ENCODE assay signal across 14 cellular contexts in the genomic region with DNA sequence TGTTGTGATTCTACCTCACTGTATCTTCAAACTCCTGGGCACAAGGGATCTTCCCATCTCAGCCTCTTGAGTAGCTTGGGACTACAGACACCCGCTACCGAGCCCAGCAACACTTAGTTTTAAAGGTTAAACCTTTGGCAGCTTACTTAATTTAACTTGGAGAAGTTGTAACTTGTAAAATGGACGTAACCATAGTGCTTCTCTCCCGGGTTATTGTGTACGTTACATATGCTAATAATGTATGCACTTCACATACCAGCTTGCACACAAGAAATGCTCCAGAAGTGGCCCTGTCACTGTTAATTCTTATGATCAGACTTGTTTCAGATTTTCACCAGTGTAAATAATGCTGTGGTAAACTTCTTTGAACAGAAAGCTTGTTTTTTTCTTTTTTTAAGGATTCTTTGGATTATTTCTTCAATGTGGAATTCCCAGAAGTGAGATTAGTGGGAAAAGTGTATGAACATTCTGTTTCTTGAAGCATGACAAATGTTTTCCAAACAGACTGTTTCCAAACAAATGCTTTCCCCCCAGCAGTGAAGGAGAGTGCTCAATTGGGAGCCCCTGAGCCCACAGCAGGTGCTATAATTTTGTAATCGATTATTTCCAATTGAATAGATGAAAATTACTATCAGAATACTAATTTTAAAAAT.
DNase-seq lines count a peak whose midpoint lies in the region; ATAC-seq and TF ChIP-seq lines count a peak whose summit lies in the region.
"Had no signal": no experiment of that assay in that cellular context is flagged by ENCODE, and none has a peak within 500 bp of the region (broad histone marks: within the 10 kb centered on the region; RNA-seq: fewer than 3 reads in every experiment).

No MANE protein-coding gene starts in this region.

- H3K27me3 ChIP-seq in HAP-1 (ENCODE audit: low read depth): no peaks in the 10 kb centered on the region
- no peaks in the 10 kb centered on the region for H3K27me3 ChIP-seq in gastroesophageal sphincter
- H3K27me3 ChIP-seq in gastrocnemius medialis: no peaks in the 10 kb centered on the region

- no peak overlapping the region for H3K4me3 ChIP-seq in HAP-1
- H3K4me3 ChIP-seq in gastroesophageal sphincter: no peak overlapping the region
- H3K4me3 ChIP-seq in gastrocnemius medialis: no peak overlapping the region

- DNase-seq in HAP-1 (ENCODE audit: low spot score in 2 of 2): peak; percentile 25 to 55
- no peak for DNase-seq in RWPE1 (ENCODE audit: low spot score)
- no peak for DNase-seq in gastrocnemius medialis
- DNase-seq in activated naive CD4-positive, alpha-beta T cell treated with Interleukin-2 at 50 U/mL for 16 hours: no peak
- DNase-seq: Calu3; CD4-positive, alpha-beta T cell; HCEC 1CT; NCI-H1436 treated with DMSO at 0.1 percent for 48 hours; NCI-H2081 treated with DMSO at 0.1 percent for 48 hours; NCI-H226; NCI-H69 had no signal

- H3K27ac ChIP-seq in RWPE1 (peak overlapping the region; percentile 10; the same call in 1 of the 2 replicates), gastroesophageal sphincter (peak overlapping the region in 2 of 4 donors; percentile 9 to 41), gastrocnemius medialis (peak overlapping the region; percentile 54 to 60 (median 58))

- no peak for TF ChIP-seq CTCF in RWPE1 (conservative IDR thresholded peaks at IDR 0.05; ENCODE audit: low read depth)
- TF ChIP-seq CTCF in gastroesophageal sphincter (IDR thresholded peaks at IDR 0.05): no peak
- TF ChIP-seq CTCF in gastrocnemius medialis (IDR thresholded peaks at IDR 0.05 in 4 of 5, conservative IDR thresholded peaks at IDR 0.05 in 1 of 5): no peak

- TF ChIP-seq EP300 in gastroesophageal sphincter (IDR thresholded peaks at IDR 0.05): no peak

- H3K4me1 ChIP-seq in HAP-1 (peaks cover 9% of the 10 kb centered on the region), gastroesophageal sphincter (peaks cover 0 to 78% (median 5%) of the 10 kb centered on the region in 3 donors), gastrocnemius medialis (peaks cover 42 to 45% of the 10 kb centered on the region in 2 donors)

- CTCF ChIA-PET in RWPE1 (lab: Yijun Ruan, JAX): interaction anchor here (0.5 kb wide), 1 partner anchor 104 kb away, joined by 3 read pairs; no protein-coding TSS in a partner anchor

- POLR2A ChIA-PET in RWPE1 (lab: Yijun Ruan, JAX; ENCODE audit: low non-redundant PET): no interaction called here

- TF ChIP-seq POLR2A in gastroesophageal sphincter (IDR thresholded peaks at IDR 0.05) (no peak), gastrocnemius medialis (IDR thresholded peaks at IDR 0.05) (no peak)

- WGBS in gastroesophageal sphincter (ENCODE audit: low coverage in 1 of 2), 2 donors: 53 to 71% methylated on average over 6 of the region's 6 CpGs

- in situ Hi-C loops in HAP-1 (cut with MboI; ENCODE audit: low sequenced_read_pairs): no loop called here
- in situ Hi-C loops in gastrocnemius medialis (cut with MboI; ENCODE audit: low sequenced_read_pairs in 4 of 4): no loop called here

- H3K36me3 ChIP-seq in HAP-1 (replicated peaks): no peaks in the 10 kb centered on the region
- H3K36me3 ChIP-seq in gastroesophageal sphincter: no peaks in the 10 kb centered on the region
- no peaks in the 10 kb centered on the region for H3K36me3 ChIP-seq in gastrocnemius medialis

- peak; percentile 29 for ATAC-seq in gastroesophageal sphincter
- peak in 1 of 2 donors; percentile 37 for ATAC-seq in gastrocnemius medialis
- ATAC-seq in GM18867 (IDR thresholded peaks at IDR 0.05; ENCODE audit: unreplicated experiment): no peak
- ATAC-seq in HG03378 (IDR thresholded peaks at IDR 0.05; ENCODE audit: unreplicated experiment): no peak

- H3K9me3 ChIP-seq in HAP-1 (no peaks in the 10 kb centered on the region), gastroesophageal sphincter (no peaks in the 10 kb centered on the region), gastrocnemius medialis (no peaks in the 10 kb centered on the region)

- intact Hi-C loops in gastrocnemius medialis (cut with DNase I; ENCODE audit: low total_unique reads): no loop called here

Comparison
In these comparisons a context has a peak if more than half of its experiments do, and no peak if none do; other contexts are left out.
1. DNase-seq: peak in HAP-1 (2 of 2); none in RWPE1 (single experiment), gastrocnemius medialis (0 of 2) and activated naive CD4-positive, alpha-beta T cell treated with Interleukin-2 at 50 U/mL for 16 hours (single experiment).